7 cellular contexts compared by ENCODE assay signal in genomic region chr11:78041380-78041719, GRCh38. TPM values are rescaled to one million over a fixed set of nuclear protein-coding genes. Genes with fewer than 3 reads are reported as not detected.
DNase-seq lines count a peak whose midpoint lies in the region; ATAC-seq and TF ChIP-seq lines count a peak whose summit lies in the region.
"Not testable (repeated sequence)": the region's sequence is repeated elsewhere in the genome, so short reads cannot be mapped to it uniquely, and the experiment has no call there.
"Had no signal": no experiment of that assay in that cellular context is flagged by ENCODE, and none has a peak within 500 bp of the region (broad histone marks: within the 10 kb centered on the region; RNA-seq: fewer than 3 reads in every experiment).

No MANE protein-coding gene starts in this region.

- H4K5ac ChIP-seq in IMR-90 (ENCODE audit: low read depth, low read length) = not testable (repeated sequence)

- H3K4me3 Mint-ChIP-seq in WTC11 = not testable (repeated sequence)
- H3K4me3 Mint-ChIP-seq in brain = peak overlapping the region in 1 of 5 experiments; percentile 15
- H3K4me3 Mint-ChIP-seq in osteocyte (ENCODE audit: unreplicated experiment) = peak overlapping the region; percentile 26

- DNase-seq in IMR-90; WTC11 (ENCODE audit: low spot score); mesenchymal stem cell; osteocyte (ENCODE audit: extremely low spot score, unreplicated experiment): not testable (repeated sequence)

- dilution Hi-C loops in IMR-90 (cut with HindIII; ENCODE audit: low sequenced_read_pairs, unreplicated experiment) = not testable (repeated sequence)

- H3K27me3 Mint-ChIP-seq in WTC11 (ENCODE audit: low read depth) = peaks cover 23% of the 10 kb centered on the region
- not testable (repeated sequence) for H3K27me3 Mint-ChIP-seq in brain; osteocyte (ENCODE audit: unreplicated experiment)

- H3K9me3 ChIP-seq in IMR-90 (ENCODE audit: control insufficient read depth, insufficient read depth, low read length); mesenchymal stem cell (ENCODE audit: control insufficient read depth, low read length): not testable (repeated sequence)

- not testable (repeated sequence) for H2BK5ac ChIP-seq in IMR-90 (ENCODE audit: low read depth, low read length, poor library complexity, severe bottlenecking); mesenchymal stem cell (ENCODE audit: low read depth, low read length, poor library complexity, severe bottlenecking)

- not testable (repeated sequence) for H3K23ac ChIP-seq in IMR-90 (ENCODE audit: low read depth, low read length); mesenchymal stem cell (ENCODE audit: low read length in 2 of 2)

- H4K8ac ChIP-seq in IMR-90 (ENCODE audit: low read depth in 2 of 2, low read length in 2 of 2) = peak overlapping the region; percentile 93 to 98; a peak in 2 of 4 replicates
- H4K8ac ChIP-seq in mesenchymal stem cell (ENCODE audit: low read length) = peak overlapping the region; percentile 99

- not testable (repeated sequence) for H3K18ac ChIP-seq in IMR-90 (ENCODE audit: low read depth, low read length)
- H3K18ac ChIP-seq in mesenchymal stem cell (ENCODE audit: low read depth in 1 of 2, low read length in 2 of 2) = peak overlapping the region in 1 of 2 experiments; percentile 5

- not testable (repeated sequence) for TF ChIP-seq RAD21 in IMR-90 (IDR thresholded peaks at IDR 0.05; ENCODE audit: low read length)

- H2AFZ ChIP-seq in IMR-90 (replicated peaks; ENCODE audit: low read length, poor library complexity); mesenchymal stem cell (ENCODE audit: low read depth, low read length): not testable (repeated sequence)

- H3K9me1 ChIP-seq in IMR-90 (ENCODE audit: insufficient read depth, low read length) = peaks cover 14% of the 10 kb centered on the region; the same call in 1 of the 2 replicates

- BruUV-seq in IMR-90 (replicated peaks; lab: Mats Ljungman, UMichigan) = not testable (repeated sequence)

- not testable (repeated sequence) for TF ChIP-seq CTCF in IMR-90 (conservative IDR thresholded peaks at IDR 0.05; ENCODE audit: low read depth, low read length); WTC11 (IDR thresholded peaks at IDR 0.05); brain (conservative IDR thresholded peaks at IDR 0.05); osteocyte (IDR thresholded peaks at IDR 0.05)

- peak overlapping the region; percentile 99 for H3K4ac ChIP-seq in IMR-90 (ENCODE audit: low read depth, low read length)
- not testable (repeated sequence) for H3K4ac ChIP-seq in mesenchymal stem cell (ENCODE audit: low read depth in 1 of 2, low read length in 2 of 2)

- not testable (repeated sequence) for H4K20me1 ChIP-seq in IMR-90 (ENCODE audit: insufficient read depth, low read length)

- peak overlapping the region; percentile 98; the same call in 1 of the 2 replicates for H2BK120ac ChIP-seq in IMR-90 (ENCODE audit: low read depth, low read length)
- peak overlapping the region; percentile 27 for H2BK120ac ChIP-seq in mesenchymal stem cell (ENCODE audit: low read depth, low read length)

- H3K27ac ChIP-seq in IMR-90 (ENCODE audit: insufficient read depth, low read length); mesenchymal stem cell (ENCODE audit: low read length, poor library complexity, severe bottlenecking): not testable (repeated sequence)

- peaks cover 19% of the 10 kb centered on the region for H3K4me1 ChIP-seq in IMR-90 (ENCODE audit: control insufficient read depth, insufficient read depth, low read length)
- peaks cover 15% of the 10 kb centered on the region for H3K4me1 ChIP-seq in mesenchymal stem cell (ENCODE audit: control insufficient read depth, insufficient read depth, low read depth, low read length)

- not testable (repeated sequence) for H3K4me2 ChIP-seq in IMR-90 (ENCODE audit: low read depth, low read length); mesenchymal stem cell (ENCODE audit: low read length, poor library complexity, severe bottlenecking)

- H3K4me1 Mint-ChIP-seq in WTC11 = peaks cover 21% of the 10 kb centered on the region
- peaks cover 68% of the 10 kb centered on the region for H3K4me1 Mint-ChIP-seq in brain
- H3K4me1 Mint-ChIP-seq in osteocyte (ENCODE audit: unreplicated experiment) = peaks cover 62% of the 10 kb centered on the region

- H3K27me3 ChIP-seq in IMR-90 (ENCODE audit: control insufficient read depth, insufficient read depth, low read length); mesenchymal stem cell (ENCODE audit: control insufficient read depth in 1 of 2, insufficient read depth in 1 of 2, low read length in 2 of 2): not testable (repeated sequence)

- in situ Hi-C loops in IMR-90 (cut with MboI; ENCODE audit: low sequenced_read_pairs) = not testable (repeated sequence)

- POLR2A ChIA-PET in IMR-90 (lab: Charles Lee; ENCODE audit: unreplicated experiment) = not testable (repeated sequence)
- POLR2A ChIA-PET in WTC11 (lab: Charles Lee) = interaction anchor here (0.6 to 1.7 kb wide), 2 partner anchors 47 to 784 kb away, joined by 4 to 5 read pairs; partner anchors contain the start of gene INTS4

- H2BK12ac ChIP-seq in mesenchymal stem cell (ENCODE audit: low read length in 2 of 2) = peak overlapping the region in 1 of 2 experiments; percentile 73

- H4K91ac ChIP-seq in IMR-90 (ENCODE audit: insufficient read depth, low read depth, low read length) = not testable (repeated sequence)
- peak overlapping the region; percentile 70 for H4K91ac ChIP-seq in mesenchymal stem cell (ENCODE audit: low read length)

- not testable (repeated sequence) for H3K56ac ChIP-seq in IMR-90 (ENCODE audit: extremely low read depth, insufficient read depth, low read length)

- H3K27ac Mint-ChIP-seq in WTC11 = peak overlapping the region; percentile 44; the same call in 1 of the 2 replicates
- H3K27ac Mint-ChIP-seq in brain = peak overlapping the region in 3 of 5 experiments; percentile 18 to 64 (median 20)
- peak overlapping the region; percentile 100 for H3K27ac Mint-ChIP-seq in osteocyte (ENCODE audit: unreplicated experiment)

- not testable (repeated sequence) for ATAC-seq in IMR-90 (ENCODE audit: low read depth); WTC11

- not testable (repeated sequence) for H3K9ac ChIP-seq in IMR-90 (ENCODE audit: low read depth, low read length); mesenchymal stem cell (ENCODE audit: low read length)

- H3K14ac ChIP-seq in IMR-90 (replicated peaks; ENCODE audit: low read depth, low read length) = peak overlapping the region; percentile 99; the same call in 1 of the 2 replicates
- not testable (repeated sequence) for H3K14ac ChIP-seq in mesenchymal stem cell (ENCODE audit: low read length in 2 of 2)

- not testable (repeated sequence) for H2AK9ac ChIP-seq in IMR-90 (replicated peaks; ENCODE audit: low read depth, low read length, poor library complexity)

- H3K36me3 ChIP-seq in IMR-90 (ENCODE audit: control insufficient read depth, insufficient read depth, low read length); mesenchymal stem cell (ENCODE audit: control insufficient read depth in 1 of 2, insufficient read depth in 2 of 2, low read depth in 1 of 2, low read length in 2 of 2): not testable (repeated sequence)

- TF ChIP-seq POLR2A in IMR-90 (IDR thresholded peaks at IDR 0.05; ENCODE audit: low read depth, low read length) = not testable (repeated sequence)

- H3K4me3 ChIP-seq in IMR-90 (ENCODE audit: insufficient read depth, low read depth, low read length); mesenchymal stem cell (ENCODE audit: insufficient read depth in 1 of 2, low read depth in 1 of 2, low read length in 2 of 2): not testable (repeated sequence)

- H3K79me1 ChIP-seq in IMR-90 (ENCODE audit: low read depth in 1 of 2, low read length in 2 of 2) = peaks cover 0 to 10% of the 10 kb centered on the region in 2 experiments; a peak in 2 of 4 replicates
- H3K79me1 ChIP-seq in mesenchymal stem cell (replicated peaks; ENCODE audit: low read length, poor library complexity, severe bottlenecking) = not testable (repeated sequence)

- peak overlapping the region; percentile 94; the same call in 1 of the 3 replicates for H2BK15ac ChIP-seq in IMR-90 (ENCODE audit: low read depth, low read length)
- H2BK15ac ChIP-seq in mesenchymal stem cell (ENCODE audit: low read depth, poor library complexity, severe bottlenecking) = not testable (repeated sequence)

- intact Hi-C loops in IMR-90 (cut with micrococcal nuclease) = not testable (repeated sequence)

- H2AK5ac ChIP-seq in IMR-90 (ENCODE audit: low read depth, low read length); mesenchymal stem cell (ENCODE audit: low read length, severe bottlenecking): not testable (repeated sequence)

- CTCF ChIA-PET in IMR-90 (lab: Yijun Ruan, JAX) = not testable (repeated sequence)
- CTCF ChIA-PET in WTC11 (lab: Charles Lee) = interaction anchor here (0.8 to 1.7 kb wide), 5 partner anchors 10 to 47 kb away, joined by 3 to 12 read pairs (median 4); no protein-coding TSS in a partner anchor

- not testable (repeated sequence) for H3K36me3 Mint-ChIP-seq in WTC11; brain; osteocyte (ENCODE audit: unreplicated experiment)

- H2BK20ac ChIP-seq in IMR-90 (ENCODE audit: low read depth, low read length) = peak overlapping the region; percentile 97

- WGBS in IMR-90 (ENCODE audit: extremely low coverage in 2 of 2, insufficient read length in 1 of 2), 2 experiments = 91% methylated on average over 5 of the region's 8 CpGs; no CpG with 5 or more reads in 1 of the 2 experiments
- 97% methylated on average over 8 of the region's 8 CpGs for WGBS in mesenchymal stem cell

- not testable (repeated sequence) for H3K9me3 Mint-ChIP-seq in WTC11; brain; osteocyte (ENCODE audit: unreplicated experiment)

RNA-seq across cellular contexts. Expression of gene KCTD14, which starts 18.3 kb away (rescaled TPM):
- total RNA-seq in IMR-90 (2012; rRNA removed) (0.83 and 0.90 TPM in 2 replicates), WTC11 (2021) (12.6 to 15.7 TPM (median 14.8 TPM) in 3 replicates), osteocyte (0.73 and 1.0 TPM in 2 replicates)
- polyA plus RNA-seq in IMR-90 (2012; rRNA removed) (0.97 and 1.3 TPM in 2 replicates), brain (ENCODE audit: insufficient read depth, low read depth, low replicate concordance) (31.0 TPM)
- polyA plus RNA-seq in IMR-90 (2012; cell fraction: cytosol; rRNA removed) = 0.63 and 0.81 TPM in 2 replicates
- 0.12 and 0.50 TPM in 2 replicates for polyA plus RNA-seq in IMR-90 (2012; cell fraction: nucleus; rRNA removed; ENCODE audit: low replicate concordance)
- polyA plus RNA-seq in mesenchymal stem cell (2013, experiment 1 of 2) = 2.1 TPM
- 2.0 TPM for polyA plus RNA-seq in mesenchymal stem cell (2013, experiment 2 of 2)

RNA-seq across cellular contexts. Expression of gene THRSP, which starts 22.3 kb away (rescaled TPM):
- total RNA-seq in IMR-90 (2012; rRNA removed) = not detected in 2 replicates
- not detected in 2 replicates for polyA plus RNA-seq in IMR-90 (2012; rRNA removed)
- 0.08 TPM in 1 of 2 replicates, not detected in the other for polyA plus RNA-seq in IMR-90 (2012; cell fraction: cytosol; rRNA removed)
- polyA plus RNA-seq in IMR-90 (2012; cell fraction: nucleus; rRNA removed; ENCODE audit: low replicate concordance) = 0.07 and 0.13 TPM in 2 replicates
- not detected in 3 replicates for total RNA-seq in WTC11 (2021)
- polyA plus RNA-seq in brain (ENCODE audit: insufficient read depth, low read depth, low replicate concordance) = 1.4 TPM
- not detected for polyA plus RNA-seq in mesenchymal stem cell (2013, experiment 1 of 2)
- polyA plus RNA-seq in mesenchymal stem cell (2013, experiment 2 of 2) = not detected
- total RNA-seq in osteocyte = not detected in 2 replicates
- total RNA-seq: H4, NCI-H460 had no signal

RNA-seq across cellular contexts. Expression of gene NDUFC2, which starts 38.3 kb away (rescaled TPM):
- 143 and 146 TPM in 2 replicates for total RNA-seq in IMR-90 (2012; rRNA removed)
- polyA plus RNA-seq in IMR-90 (2012; rRNA removed) = 327 and 340 TPM in 2 replicates
- 318 and 528 TPM in 2 replicates for polyA plus RNA-seq in IMR-90 (2012; cell fraction: cytosol; rRNA removed)
- polyA plus RNA-seq in IMR-90 (2012; cell fraction: nucleus; rRNA removed; ENCODE audit: low replicate concordance) = 62.6 and 69.0 TPM in 2 replicates
- 195 to 216 TPM (median 215 TPM) in 3 replicates for total RNA-seq in WTC11 (2021)
- polyA plus RNA-seq in brain (ENCODE audit: insufficient read depth, low read depth, low replicate concordance) = 335 TPM
- 291 TPM for polyA plus RNA-seq in mesenchymal stem cell (2013, experiment 1 of 2)
- 297 TPM for polyA plus RNA-seq in mesenchymal stem cell (2013, experiment 2 of 2)
- total RNA-seq in osteocyte = 182 and 199 TPM in 2 replicates

RNA-seq across cellular contexts. Expression of gene INTS4, which starts 46.9 kb away (rescaled TPM):
- 44.4 and 52.5 TPM in 2 replicates for total RNA-seq in IMR-90 (2012; rRNA removed)
- polyA plus RNA-seq in IMR-90 (2012; rRNA removed) = 23.4 and 24.0 TPM in 2 replicates
- polyA plus RNA-seq in IMR-90 (2012; cell fraction: cytosol; rRNA removed) = 11.1 and 11.6 TPM in 2 replicates
- polyA plus RNA-seq in IMR-90 (2012; cell fraction: nucleus; rRNA removed; ENCODE audit: low replicate concordance) = 45.5 and 82.3 TPM in 2 replicates
- 34.2 to 37.9 TPM (median 34.2 TPM) in 3 replicates for total RNA-seq in WTC11 (2021)
- 27.7 TPM for polyA plus RNA-seq in brain (ENCODE audit: insufficient read depth, low read depth, low replicate concordance)
- polyA plus RNA-seq in mesenchymal stem cell (2013, experiment 1 of 2) = 15.8 TPM
- 15.7 TPM for polyA plus RNA-seq in mesenchymal stem cell (2013, experiment 2 of 2)
- 37.9 and 41.6 TPM in 2 replicates for total RNA-seq in osteocyte

Comparison
In these comparisons a context has a peak if more than half of its experiments do, and no peak if none do; other contexts are left out.
1. H3K27ac Mint-ChIP-seq: peak in every context shown above with its lines; median percentile 100 in osteocyte; 44 in WTC11; 20 in brain.